ENCODE assay signal across 13 cellular contexts in the genomic region with DNA sequence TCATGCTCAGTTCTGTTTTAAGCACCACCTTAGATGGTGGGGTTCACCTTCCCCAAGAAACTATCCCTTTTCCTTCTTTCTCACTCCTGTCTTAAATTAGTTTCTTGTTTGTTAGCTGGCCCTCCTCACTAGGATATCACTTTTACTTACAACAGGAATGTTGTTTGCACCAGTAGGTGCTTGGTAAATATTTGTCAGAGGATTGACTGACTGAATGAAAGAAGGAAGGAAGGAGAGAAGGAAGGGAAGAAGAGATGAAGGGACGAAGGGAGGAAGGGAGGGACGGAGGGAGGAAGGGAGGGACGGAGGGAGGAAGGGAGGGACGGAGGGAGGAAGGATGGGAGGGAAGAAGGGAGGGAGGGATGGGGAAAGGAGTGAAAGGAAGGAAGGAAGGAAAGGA. TPM values are rescaled to one million over a fixed set of nuclear protein-coding genes. Genes with fewer than 3 reads are reported as not detected.
DNase-seq lines count a peak whose midpoint lies in the region; ATAC-seq, FAIRE-seq and TF ChIP-seq lines count a peak whose summit lies in the region.
"Had no signal": no experiment of that assay in that cellular context is flagged by ENCODE, and none has a peak within 500 bp of the region (broad histone marks: within the 10 kb centered on the region; RNA-seq: fewer than 3 reads in every experiment).

No MANE protein-coding gene starts in this region.

- peaks cover 2% of the 10 kb centered on the region for H3K36me3 Mint-ChIP-seq in activated naive CD4-positive, alpha-beta T cell treated with anti-CD3 and anti-CD28 coated beads for 36 hours (ENCODE audit: low read depth)
- H3K36me3 Mint-ChIP-seq in activated naive CD8-positive, alpha-beta T cell, result no peaks in the 10 kb centered on the region
- H3K36me3 Mint-ChIP-seq in memory B cell (no peaks in the 10 kb centered on the region), type B pancreatic cell (no peaks in the 10 kb centered on the region)

- no peak for FAIRE-seq in GM12891 (lab: Jason Lieb, UNC)

- H3K4me1 Mint-ChIP-seq in activated naive CD4-positive, alpha-beta T cell treated with anti-CD3 and anti-CD28 coated beads for 36 hours (ENCODE audit: low read depth), result peaks cover 17% of the 10 kb centered on the region
- H3K4me1 Mint-ChIP-seq in activated naive CD8-positive, alpha-beta T cell (ENCODE audit: low read depth), result peaks cover 5% of the 10 kb centered on the region
- H3K4me1 Mint-ChIP-seq in memory B cell (peaks cover 5% of the 10 kb centered on the region), type B pancreatic cell (ENCODE audit: unreplicated experiment) (peaks cover 14% of the 10 kb centered on the region)

- TF ChIP-seq POLR2A in GM12891 (IDR thresholded peaks at IDR 0.05; ENCODE audit: low read depth, low read length), result no peak

- H3K27me3 Mint-ChIP-seq in activated naive CD4-positive, alpha-beta T cell treated with anti-CD3 and anti-CD28 coated beads for 36 hours (ENCODE audit: low read depth), result peaks cover 7% of the 10 kb centered on the region
- H3K27me3 Mint-ChIP-seq in activated naive CD8-positive, alpha-beta T cell, result peaks cover 9% of the 10 kb centered on the region
- H3K27me3 Mint-ChIP-seq in memory B cell (peaks cover 18% of the 10 kb centered on the region), type B pancreatic cell (peaks cover 70% of the 10 kb centered on the region)

- no peak for TF ChIP-seq CTCF in type B pancreatic cell (conservative IDR thresholded peaks at IDR 0.05)

- no peak for DNase-seq in activated naive CD4-positive, alpha-beta T cell treated with anti-CD3 and anti-CD28 coated beads for 36 hours
- DNase-seq in activated naive CD4-positive, alpha-beta T cell treated with anti-CD3 and anti-CD28 coated beads, Interleukin-2, amount 50 U/mL, for 16 hours, result no peak
- DNase-seq in memory B cell (ENCODE audit: low spot score in 2 of 2) (no peak), type B pancreatic cell (ENCODE audit: extremely low spot score, unreplicated experiment) (no peak), GM12891 (ENCODE audit: insufficient read length, low spot score) (no peak)
- DNase-seq in stimulated activated CD8-positive, alpha-beta memory T cell treated with anti-CD3 and anti-CD28 coated beads, Interleukin-4, amount 100 ng/mL, for 48 hours, result no peak
- DNase-seq: cerebellar nuclear complex, HCEC 1CT, NCI-H774, SIG-M5 had no signal

- intact Hi-C loops in activated naive CD4-positive, alpha-beta T cell treated with anti-CD3 and anti-CD28 coated beads for 36 hours (cut with micrococcal nuclease), result loop anchor here (5.0 kb wide), 1 partner anchor 67 kb away; a partner anchor contains a TSS

- no peaks in the 10 kb centered on the region for H3K9me3 Mint-ChIP-seq in activated naive CD4-positive, alpha-beta T cell treated with anti-CD3 and anti-CD28 coated beads for 36 hours
- no peaks in the 10 kb centered on the region for H3K9me3 Mint-ChIP-seq in activated naive CD8-positive, alpha-beta T cell (ENCODE audit: low read depth)
- H3K9me3 Mint-ChIP-seq in memory B cell (no peaks in the 10 kb centered on the region), type B pancreatic cell (no peaks in the 10 kb centered on the region)

- H3K4me3 Mint-ChIP-seq in activated naive CD4-positive, alpha-beta T cell treated with anti-CD3 and anti-CD28 coated beads for 36 hours, result peak overlapping the region; percentile 55
- H3K4me3 Mint-ChIP-seq in activated naive CD8-positive, alpha-beta T cell, result peak overlapping the region; percentile 82
- peak overlapping the region; percentile 78 for H3K4me3 Mint-ChIP-seq in memory B cell
- peak overlapping the region; percentile 72 for H3K4me3 Mint-ChIP-seq in type B pancreatic cell

- no peak for ATAC-seq in memory B cell (ENCODE audit: low read depth)
- no peak for ATAC-seq in HG03571 (IDR thresholded peaks at IDR 0.05; ENCODE audit: unreplicated experiment)

- no peak overlapping the region for H3K27ac Mint-ChIP-seq in activated naive CD4-positive, alpha-beta T cell treated with anti-CD3 and anti-CD28 coated beads for 36 hours
- no peak overlapping the region for H3K27ac Mint-ChIP-seq in activated naive CD8-positive, alpha-beta T cell
- H3K27ac Mint-ChIP-seq in memory B cell, result no peak overlapping the region
- H3K27ac Mint-ChIP-seq in type B pancreatic cell, result no peak overlapping the region

- CTCF ChIA-PET in activated naive CD4-positive, alpha-beta T cell treated with anti-CD3 and anti-CD28 coated beads for 36 hours (lab: Charles Lee), result interaction anchor here (1.2 kb wide), 1 partner anchor 136 kb away, joined by 3 read pairs; no protein-coding TSS in a partner anchor

TF ChIP-seq in GM12891, 5 proteins besides CTCF, POLR2A, EP300 and RAD21:
- TF ChIP-seq SPI1 (IDR thresholded peaks at IDR 0.05; ENCODE audit: low read depth, low read length), result no peak
- no peak for TF ChIP-seq POU2F2 (IDR thresholded peaks at IDR 0.05; ENCODE audit: low read depth, low read length)
- TF ChIP-seq TAF1 (IDR thresholded peaks at IDR 0.05; ENCODE audit: low read depth, low read length), result no peak
- no peak for TF ChIP-seq POLR2AphosphoS5 (IDR thresholded peaks at IDR 0.05; ENCODE audit: low read depth, low read length)
- no peak for TF ChIP-seq PAX5 (IDR thresholded peaks at IDR 0.05; ENCODE audit: insufficient read depth, low read length, severe bottlenecking)

RNA-seq across cellular contexts. Expression of a gene that starts 0.5 kb away (rescaled TPM):
- total RNA-seq in activated naive CD4-positive, alpha-beta T cell treated with anti-CD3 and anti-CD28 coated beads for 36 hours, result 1 to 10 TPM in 1 of 2 experiments, under 1 TPM in 1; 0.96 to 1.0 TPM
- total RNA-seq in type B pancreatic cell (ENCODE audit: low replicate concordance), result 0.31 and 0.36 TPM in 2 replicates
- polyA plus RNA-seq in GM12891 (2012; ENCODE audit: low read depth, missing spikeins), result not detected
- polyA plus RNA-seq: AG04450 had no signal

RNA-seq across cellular contexts. Expression of a gene that starts 30.0 kb away (rescaled TPM):
- total RNA-seq in activated naive CD4-positive, alpha-beta T cell treated with anti-CD3 and anti-CD28 coated beads for 36 hours, result not detected
- total RNA-seq in type B pancreatic cell (ENCODE audit: low replicate concordance), result not detected in 2 replicates
- polyA plus RNA-seq in GM12891 (2012; ENCODE audit: low read depth, missing spikeins), result not detected
